8 cellular contexts compared by ENCODE assay signal in genomic region chr20:37524859-37525708, GRCh38. TPM values are rescaled to one million over a fixed set of nuclear protein-coding genes. Genes with fewer than 3 reads are reported as not detected.
DNase-seq lines count a peak whose midpoint lies in the region; ATAC-seq and TF ChIP-seq lines count a peak whose summit lies in the region.

No MANE protein-coding gene starts in this region.

- H3K27me3 Mint-ChIP-seq in HFFc6 (ENCODE audit: insufficient read depth): peaks cover 9% of the 10 kb centered on the region
- H3K27me3 Mint-ChIP-seq in activated naive CD8-positive, alpha-beta T cell treated with anti-CD3 and anti-CD28 coated beads for 36 hours: no peaks in the 10 kb centered on the region

- no peak for ATAC-seq in HG03520 (IDR thresholded peaks at IDR 0.05; ENCODE audit: unreplicated experiment)

- H3K4me1 ChIP-seq in muscle layer of colon (ENCODE audit: insufficient read depth, low read length): peaks cover 41% of the 10 kb centered on the region

- H3K4me3 ChIP-seq in muscle layer of colon (ENCODE audit: low read depth in 1 of 2, low read length in 2 of 2): peak overlapping the region in 1 of 2 donors; percentile 86

- H3K27ac Mint-ChIP-seq in HFFc6: peak overlapping the region; percentile 68
- no peak overlapping the region for H3K27ac Mint-ChIP-seq in activated naive CD8-positive, alpha-beta T cell treated with anti-CD3 and anti-CD28 coated beads for 36 hours

- peaks cover 24% of the 10 kb centered on the region for H3K36me3 Mint-ChIP-seq in HFFc6 (ENCODE audit: low read depth)
- peaks cover 14% of the 10 kb centered on the region for H3K36me3 Mint-ChIP-seq in activated naive CD8-positive, alpha-beta T cell treated with anti-CD3 and anti-CD28 coated beads for 36 hours

- TF ChIP-seq CTCF in HFFc6 (IDR thresholded peaks at IDR 0.05): no peak

- H3K4me3 Mint-ChIP-seq in HFFc6: peak overlapping the region; percentile 88
- H3K4me3 Mint-ChIP-seq in activated naive CD8-positive, alpha-beta T cell treated with anti-CD3 and anti-CD28 coated beads for 36 hours: peak overlapping the region; percentile 18

- no peaks in the 10 kb centered on the region for H3K9me3 ChIP-seq in muscle layer of colon (ENCODE audit: low read length)

- H3K27ac ChIP-seq in muscle layer of colon (ENCODE audit: low read depth, low read length): peak overlapping the region; percentile 98

- H3K9ac ChIP-seq in muscle layer of colon (ENCODE audit: low read length): peak overlapping the region; percentile 32

- H3K9me3 Mint-ChIP-seq in HFFc6: no peaks in the 10 kb centered on the region
- H3K9me3 Mint-ChIP-seq in activated naive CD8-positive, alpha-beta T cell treated with anti-CD3 and anti-CD28 coated beads for 36 hours: no peaks in the 10 kb centered on the region

- H3K4me1 Mint-ChIP-seq in HFFc6 (ENCODE audit: low read depth): peaks cover 58% of the 10 kb centered on the region
- peaks cover 52% of the 10 kb centered on the region for H3K4me1 Mint-ChIP-seq in activated naive CD8-positive, alpha-beta T cell treated with anti-CD3 and anti-CD28 coated beads for 36 hours

- H3K36me3 ChIP-seq in muscle layer of colon (ENCODE audit: insufficient read depth, low read length): no peaks in the 10 kb centered on the region

- H3K27me3 ChIP-seq in muscle layer of colon (ENCODE audit: control insufficient read depth in 1 of 2, insufficient read depth in 2 of 2, low read length in 2 of 2): no peaks in the 10 kb centered on the region

- DNase-seq in AG08395 (ENCODE audit: low spot score) (peak; percentile 76), HFFc6 (peak; percentile 63), epidermal melanocyte (ENCODE audit: insufficient read length, low spot score) (no peak), GM19238 (ENCODE audit: insufficient read length, low spot score) (no peak), NCI-H82 (lab: John Stamatoyannopoulos, UW) (no peak)
- peak; percentile 26 for DNase-seq in activated naive CD8-positive, alpha-beta T cell treated with anti-CD3 and anti-CD28 coated beads for 36 hours

RNA-seq across cellular contexts. Expression of gene BLCAP, which starts 2.6 kb away (rescaled TPM):
- total RNA-seq in HFFc6 (2021; fragmentation: NEBNext Ultra II Directional; extraction: Animal tissue kit (Norgen Biotek cat#: 25700)): 100 to 1,000 TPM in 2 of 6 experiments, 10 to 100 TPM in 4; 83.7 to 110 (median 97.3) TPM
- 10 to 100 TPM; 29.4 to 30.9 TPM for total RNA-seq in activated naive CD8-positive, alpha-beta T cell treated with anti-CD3 and anti-CD28 coated beads for 36 hours

RNA-seq across cellular contexts. Expression of gene NNAT, which starts 4.0 kb away (rescaled TPM):
- total RNA-seq in HFFc6 (2021; fragmentation: NEBNext Ultra II Directional; extraction: Animal tissue kit (Norgen Biotek cat#: 25700)): not detected
- total RNA-seq in activated naive CD8-positive, alpha-beta T cell treated with anti-CD3 and anti-CD28 coated beads for 36 hours: under 1 TPM; 0.23 to 0.36 TPM

Comparison
In these comparisons a context has a peak if more than half of its experiments do, and no peak if none do; other contexts are left out.
1. DNase-seq: peak in AG08395 (single experiment), HFFc6 (single experiment) and activated naive CD8-positive, alpha-beta T cell treated with anti-CD3 and anti-CD28 coated beads for 36 hours (single experiment); none in epidermal melanocyte (single experiment), GM19238 (single experiment) and NCI-H82 (single experiment).